13 cellular contexts compared by ENCODE assay signal in the genomic region with DNA sequence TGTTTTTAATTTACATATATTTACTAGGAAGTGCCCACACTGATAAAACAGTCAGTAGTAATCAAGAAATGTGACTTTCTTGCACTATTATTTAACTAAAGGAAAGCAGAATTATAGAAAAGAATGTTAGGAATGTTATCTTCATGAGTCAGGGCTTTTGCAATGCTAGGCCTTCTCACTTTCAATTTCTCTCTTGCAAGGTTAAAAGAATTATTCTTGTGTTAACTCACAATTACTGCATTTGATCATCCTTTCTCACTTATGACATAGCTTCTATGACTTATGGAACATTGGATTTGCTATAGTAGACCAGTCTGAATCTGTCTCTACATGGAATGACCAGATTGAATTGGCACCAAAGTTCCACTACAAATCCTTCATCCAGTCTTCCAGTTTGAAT.
DNase-seq lines count a peak whose midpoint lies in the region; ATAC-seq, FAIRE-seq and TF ChIP-seq lines count a peak whose summit lies in the region.
"Had no signal": no experiment of that assay in that cellular context is flagged by ENCODE, and none has a peak within 500 bp of the region (broad histone marks: within the 10 kb centered on the region; RNA-seq: fewer than 3 reads in every experiment).

No MANE protein-coding gene starts in this region.

- H2AK5ac ChIP-seq in H1 (ENCODE audit: low read depth, low read length), result no peak overlapping the region
- H2AK5ac ChIP-seq in mesendoderm (ENCODE audit: low read length), result no peak overlapping the region

- H3K4ac ChIP-seq in H1 (replicated peaks; ENCODE audit: insufficient read length, low read depth, low read length) (no peak overlapping the region), mesendoderm (ENCODE audit: low read depth, low read length) (no peak overlapping the region)

- FAIRE-seq in H1 (lab: Jason Lieb, UNC), result no peak

- H3K36me3 ChIP-seq in H1 (ENCODE audit: control insufficient read depth in 2 of 4, insufficient read depth in 4 of 4, low read length in 3 of 4), result no peaks in the 10 kb centered on the region
- no peaks in the 10 kb centered on the region for H3K36me3 ChIP-seq in mesendoderm (ENCODE audit: control insufficient read depth, insufficient read depth, low read length)
- no peaks in the 10 kb centered on the region for H3K36me3 ChIP-seq in esophagus squamous epithelium
- H3K36me3 ChIP-seq: BLaER1 treated with 17β-estradiol and CSF1 and Interleukin-3, amounts not matched to agents 10 nM and 100 nM had no signal

- H2BK15ac ChIP-seq in H1 (ENCODE audit: low read length) (no peak overlapping the region), mesendoderm (replicated peaks; ENCODE audit: low read depth) (no peak overlapping the region)

- no peak overlapping the region for H3K14ac ChIP-seq in H1 (ENCODE audit: insufficient read length)

- POLR2A ChIA-PET in H1 (lab: Charles Lee; ENCODE audit: partially characterized antibody), result no interaction called here

- no peak overlapping the region for H4K8ac ChIP-seq in H1 (ENCODE audit: extremely low read depth, insufficient read depth, low read length)
- H4K8ac ChIP-seq in mesendoderm (ENCODE audit: low read depth, low read length), result no peak overlapping the region

- ATAC-seq in GM21367 (IDR thresholded peaks at IDR 0.05; ENCODE audit: unreplicated experiment), result no peak
- ATAC-seq in HG03159 (IDR thresholded peaks at IDR 0.05; ENCODE audit: unreplicated experiment), result no peak

- no peak overlapping the region for H3K4me3 ChIP-seq in H1 (ENCODE audit: extremely low read depth in 1 of 4, insufficient read depth in 2 of 4, low read depth in 3 of 4, low read length in 4 of 4)
- no peak overlapping the region for H3K4me3 ChIP-seq in mesendoderm (ENCODE audit: low read length)
- H3K4me3 ChIP-seq in esophagus squamous epithelium, result no peak overlapping the region
- H3K4me3 ChIP-seq: BLaER1 treated with 17β-estradiol and CSF1 and Interleukin-3, amounts not matched to agents 10 nM and 100 nM; skin epidermis had no signal

- TF ChIP-seq CTCF in H1 (IDR thresholded peaks at IDR 0.05; ENCODE audit: control extremely low read depth in 1 of 3, insufficient read depth in 1 of 3, low read depth in 1 of 3, low read length in 3 of 3), result no peak
- TF ChIP-seq CTCF in esophagus squamous epithelium (IDR thresholded peaks at IDR 0.05), result no peak

- TF ChIP-seq RAD21 in H1 (IDR thresholded peaks at IDR 0.05 in 1 of 2, conservative IDR thresholded peaks at IDR 0.05 in 1 of 2; ENCODE audit: low read depth in 2 of 2, low read length in 2 of 2), result no peak

- H3K9ac ChIP-seq in H1 (replicated peaks in 1 of 4; ENCODE audit: extremely low read depth in 1 of 4, low read depth in 3 of 4, low read length in 3 of 4) (no peak overlapping the region), mesendoderm (ENCODE audit: low read length) (no peak overlapping the region)
- H3K9ac ChIP-seq: BLaER1 treated with 17β-estradiol and CSF1 and Interleukin-3, amounts not matched to agents 10 nM and 100 nM had no signal

- H3K23ac ChIP-seq in H1 (ENCODE audit: insufficient read length), result no peak overlapping the region
- H3K23ac ChIP-seq in mesendoderm (ENCODE audit: low read length), result no peak overlapping the region

- no peak overlapping the region for H2AFZ ChIP-seq in H1 (ENCODE audit: low read length)

- no peaks in the 10 kb centered on the region for H3K23me2 ChIP-seq in H1 (ENCODE audit: low read depth, low read length)

- H4K20me1 ChIP-seq in H1 (replicated peaks in 1 of 2; ENCODE audit: control insufficient read depth in 1 of 2, insufficient read depth in 2 of 2, low read length in 2 of 2), result no peaks in the 10 kb centered on the region
- H4K20me1 ChIP-seq: BLaER1 treated with 17β-estradiol and CSF1 and Interleukin-3, amounts not matched to agents 10 nM and 100 nM had no signal

- H3K4me2 ChIP-seq in H1 (ENCODE audit: insufficient read depth in 1 of 2, low read depth in 2 of 2, low read length in 2 of 2) (no peak overlapping the region), mesendoderm (ENCODE audit: low read length) (no peak overlapping the region)
- H3K4me2 ChIP-seq: BLaER1 treated with 17β-estradiol and CSF1 and Interleukin-3, amounts not matched to agents 10 nM and 100 nM had no signal

- TF ChIP-seq EP300 in H1 (IDR thresholded peaks at IDR 0.05; ENCODE audit: borderline replicate concordance in 1 of 2, low read depth in 2 of 2, low read length in 2 of 2), result no peak

- in situ Hi-C loops in ACHN (cut with HindIII; ENCODE audit: low pct_ligation_motif_present, low pct_unique_long_range_greater_than_20kb, low sequenced_read_pairs), result no loop called here

- peak; percentile 84 for DNase-seq in ACHN
- DNase-seq in NCI-H460 (ENCODE audit: extremely low read depth, low read depth), result peak; percentile 3
- DNase-seq in H1 (ENCODE audit: low read depth in 1 of 2, low spot score in 2 of 2), result no peak
- DNase-seq in mesendoderm, result peak; percentile 69
- no peak for DNase-seq in esophagus squamous epithelium (lab: John Stamatoyannopoulos, UW)
- no peak for DNase-seq in MV-4-11 (lab: John Stamatoyannopoulos, UW)
- DNase-seq: activated CD8-positive, alpha-beta memory T cell treated with anti-CD3 and anti-CD28 coated beads for 24 hours; aorta; NCI-H748 treated with DMSO at 0.1 percent for 48 hours had no signal

- H2BK120ac ChIP-seq in H1 (replicated peaks; ENCODE audit: low read depth, low read length) (no peak overlapping the region), mesendoderm (ENCODE audit: low read depth, low read length) (no peak overlapping the region)

- no peaks in the 10 kb centered on the region for H3K79me1 ChIP-seq in H1 (ENCODE audit: low read depth, low read length)
- H3K79me1 ChIP-seq in mesendoderm (ENCODE audit: low read length), result no peaks in the 10 kb centered on the region

- H3K4me1 ChIP-seq in H1 (replicated peaks in 1 of 4; ENCODE audit: control insufficient read depth in 3 of 4, insufficient read depth in 4 of 4, low read length in 3 of 4) (peaks cover 0 to 2% (median 0%) of the 10 kb centered on the region in 4 experiments; a peak in 2 of 7 replicates), mesendoderm (ENCODE audit: control insufficient read depth, low read depth, low read length) (peaks cover 2% of the 10 kb centered on the region), esophagus squamous epithelium (no peaks in the 10 kb centered on the region)
- H3K4me1 ChIP-seq: BLaER1 treated with 17β-estradiol and CSF1 and Interleukin-3, amounts not matched to agents 10 nM and 100 nM had no signal

- no peak overlapping the region for H2BK5ac ChIP-seq in H1 (ENCODE audit: low read depth, low read length)
- H2BK5ac ChIP-seq in mesendoderm (ENCODE audit: low read length), result no peak overlapping the region

- H3K9me3 ChIP-seq in H1 (ENCODE audit: insufficient read depth in 2 of 2, low read depth in 1 of 2, low read length in 1 of 2), result no peaks in the 10 kb centered on the region
- no peaks in the 10 kb centered on the region for H3K9me3 ChIP-seq in esophagus squamous epithelium

- no peak overlapping the region for H4K5ac ChIP-seq in H1 (ENCODE audit: insufficient read length, low read depth, low read length)
- H4K5ac ChIP-seq in mesendoderm (ENCODE audit: low read length), result no peak overlapping the region

- H3K27ac ChIP-seq in H1 (ENCODE audit: low read depth, low read length) (0 out of 2 replicates have a peak overlapping the region, but pooled peaks have one; percentile 13), mesendoderm (ENCODE audit: low read depth, low read length) (no peak overlapping the region), esophagus squamous epithelium (no peak overlapping the region)
- H3K27ac ChIP-seq: BLaER1 treated with 17β-estradiol and CSF1 and Interleukin-3, amounts not matched to agents 10 nM and 100 nM; skin epidermis had no signal

- TF ChIP-seq POLR2A in H1 (IDR thresholded peaks at IDR 0.05; ENCODE audit: control extremely low read depth in 1 of 2, low read depth in 2 of 2, low read length in 2 of 2), result no peak
- TF ChIP-seq POLR2A in esophagus squamous epithelium (IDR thresholded peaks at IDR 0.05), result no peak

- intact Hi-C loops in esophagus squamous epithelium (cut with DNase I), result no loop called here

- H2BK20ac ChIP-seq in H1 (ENCODE audit: low read length), result no peak overlapping the region

- CTCF ChIA-PET in H1 (lab: Charles Lee; ENCODE audit: partially characterized antibody), result interaction anchor here (0.8 kb wide), 1 partner anchor 11 kb away, joined by 3 read pairs; no protein-coding TSS in a partner anchor

- no peak overlapping the region for H4K91ac ChIP-seq in H1 (replicated peaks; ENCODE audit: insufficient read length, low read length)

- H3K56ac ChIP-seq in H1 (replicated peaks; ENCODE audit: insufficient read length, low read depth, low read length) (no peak overlapping the region), mesendoderm (ENCODE audit: low read length) (no peak overlapping the region)

- no peak overlapping the region for H2BK12ac ChIP-seq in H1 (ENCODE audit: low read depth, low read length)

- H3K18ac ChIP-seq in H1 (ENCODE audit: extremely low read depth, low read length) (no peak overlapping the region), mesendoderm (ENCODE audit: low read length) (no peak overlapping the region)

- H3K27me3 ChIP-seq in H1 (replicated peaks in 1 of 4; ENCODE audit: control insufficient read depth in 3 of 4, extremely low read depth in 1 of 4, insufficient read depth in 3 of 4, low read length in 3 of 4), result no peaks in the 10 kb centered on the region; a peak in 1 of 7 replicates
- H3K27me3 ChIP-seq in mesendoderm (ENCODE audit: insufficient read depth, low read length, poor library complexity), result no peaks in the 10 kb centered on the region
- H3K27me3 ChIP-seq in esophagus squamous epithelium, result no peaks in the 10 kb centered on the region
- H3K27me3 ChIP-seq: BLaER1 treated with 17β-estradiol and CSF1 and Interleukin-3, amounts not matched to agents 10 nM and 100 nM had no signal

- no peaks in the 10 kb centered on the region for H3K79me2 ChIP-seq in H1 (ENCODE audit: control insufficient read depth in 1 of 2, insufficient read depth in 2 of 2, low read length in 2 of 2)
- H3K79me2 ChIP-seq in mesendoderm (ENCODE audit: control insufficient read depth, insufficient read depth, low read length), result no peaks in the 10 kb centered on the region

TF ChIP-seq in H1, 55 proteins besides CTCF, POLR2A, EP300 and RAD21 (continues in another document):
- TF ChIP-seq POLR2AphosphoS5 (IDR thresholded peaks at IDR 0.05; ENCODE audit: low read depth, low read length), result no peak
- TF ChIP-seq BCL11A (IDR thresholded peaks at IDR 0.05; ENCODE audit: low read depth in 2 of 2, low read length in 2 of 2), result no peak
- TF ChIP-seq JUND (IDR thresholded peaks at IDR 0.05; ENCODE audit: low read length), result no peak

Comparison
In these comparisons a context has a peak if more than half of its experiments do, and no peak if none do; other contexts are left out.
1. DNase-seq: peak in ACHN (single experiment), NCI-H460 (single experiment) and mesendoderm (single experiment); none in H1 (0 of 2), esophagus squamous epithelium (single experiment) and MV-4-11 (single experiment).